14 cellular contexts compared by ENCODE assay signal in the genomic region with DNA sequence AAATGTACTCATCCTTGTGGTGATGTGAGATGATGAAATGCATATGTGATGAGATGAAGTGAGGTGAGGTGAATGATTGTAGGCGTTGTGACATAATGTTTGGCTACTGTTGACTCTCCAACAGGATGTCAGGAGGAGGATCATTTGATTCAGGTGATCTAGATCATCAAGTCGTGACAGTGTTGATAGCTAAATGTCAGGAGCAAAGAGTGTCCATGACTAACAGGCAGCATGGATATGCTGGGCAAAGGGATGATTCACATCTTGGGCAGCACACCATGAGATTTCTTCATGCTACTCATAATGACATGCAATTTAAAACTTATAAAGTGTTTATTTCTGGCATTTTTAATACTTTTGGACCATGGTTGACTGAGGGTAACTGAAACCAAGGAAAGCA. TPM values are rescaled to one million over a fixed set of nuclear protein-coding genes. Genes with fewer than 3 reads are reported as not detected.
DNase-seq lines count a peak whose midpoint lies in the region; ATAC-seq, FAIRE-seq and TF ChIP-seq lines count a peak whose summit lies in the region.
"Had no signal": no experiment of that assay in that cellular context is flagged by ENCODE, and none has a peak within 500 bp of the region (broad histone marks: within the 10 kb centered on the region; RNA-seq: fewer than 3 reads in every experiment).

No MANE protein-coding gene starts in this region.

- no peak for TF ChIP-seq CTCF in choroid plexus epithelial cell (conservative IDR thresholded peaks at IDR 0.05; ENCODE audit: low read depth, low read length)

- no peak overlapping the region for H3K4me3 Mint-ChIP-seq in naive thymus-derived CD4-positive, alpha-beta T cell

- no peak overlapping the region for H3K4me3 ChIP-seq in choroid plexus epithelial cell (ENCODE audit: low read depth, low read length)
- H3K4me3 ChIP-seq in naive thymus-derived CD4-positive, alpha-beta T cell (ENCODE audit: low read length) = no peak overlapping the region
- H3K4me3 ChIP-seq: testis had no signal

- CTCF ChIA-PET in naive thymus-derived CD4-positive, alpha-beta T cell (lab: Charles Lee) = no interaction called here

- no peak overlapping the region for H3K27ac ChIP-seq in naive thymus-derived CD4-positive, alpha-beta T cell (ENCODE audit: low read depth, low read length)
- H3K27ac ChIP-seq: testis had no signal

- peaks cover 0 to 7% (median 4%) of the 10 kb centered on the region in 5 donors for H3K36me3 Mint-ChIP-seq in naive thymus-derived CD4-positive, alpha-beta T cell

- peak; percentile 68 for FAIRE-seq in HTR-8/SVneo (lab: Jason Lieb, UNC)
- FAIRE-seq: endometrium had no signal

- no peaks in the 10 kb centered on the region for H3K27me3 ChIP-seq in naive thymus-derived CD4-positive, alpha-beta T cell (ENCODE audit: control insufficient read depth in 2 of 2, insufficient read depth in 2 of 2, low read length in 2 of 2)
- H3K27me3 ChIP-seq: testis had no signal

- ATAC-seq in HG02884 (IDR thresholded peaks at IDR 0.05; ENCODE audit: unreplicated experiment) (no peak), HG02885 (IDR thresholded peaks at IDR 0.05; ENCODE audit: poor library complexity, unreplicated experiment) (no peak)
- no peak for ATAC-seq in naive thymus-derived CD4-positive, alpha-beta T cell
- ATAC-seq: Panc1 had no signal

- POLR2A ChIA-PET in naive thymus-derived CD4-positive, alpha-beta T cell (lab: Charles Lee) = no interaction called here

- no peaks in the 10 kb centered on the region for H3K4me1 Mint-ChIP-seq in naive thymus-derived CD4-positive, alpha-beta T cell

- H3K4me1 ChIP-seq in naive thymus-derived CD4-positive, alpha-beta T cell (ENCODE audit: control insufficient read depth in 2 of 2, insufficient read depth in 2 of 2, low read length in 2 of 2) = no peaks in the 10 kb centered on the region
- H3K4me1 ChIP-seq: testis had no signal

- H3K9me3 Mint-ChIP-seq in naive thymus-derived CD4-positive, alpha-beta T cell = no peaks in the 10 kb centered on the region

- no peaks in the 10 kb centered on the region for H3K27me3 Mint-ChIP-seq in naive thymus-derived CD4-positive, alpha-beta T cell

- DNase-seq in EH (ENCODE audit: low read depth) = peak; percentile 69
- no peak for DNase-seq in HTR-8/SVneo (ENCODE audit: insufficient read length, low spot score)
- peak; percentile 43 for DNase-seq in choroid plexus epithelial cell (ENCODE audit: low read depth)
- DNase-seq in myocyte (ENCODE audit: low read depth) = peak; percentile 22
- DNase-seq in CD1c-positive myeloid dendritic cell (ENCODE audit: extremely low spot score) = no peak
- DNase-seq in naive thymus-derived CD4-positive, alpha-beta T cell = no peak
- DNase-seq: Calu3, NCI-H1092 treated with DMSO at 0.1 percent for 48 hours, NCI-H524 treated with DMSO at 0.1 percent for 48 hours, testis had no signal

- H3K9me3 ChIP-seq in naive thymus-derived CD4-positive, alpha-beta T cell (ENCODE audit: control insufficient read depth in 2 of 3, low read length in 3 of 3) = no peaks in the 10 kb centered on the region
- H3K9me3 ChIP-seq: testis had no signal

- H3K36me3 ChIP-seq in naive thymus-derived CD4-positive, alpha-beta T cell (ENCODE audit: control insufficient read depth in 2 of 3, insufficient read depth in 3 of 3, low read length in 3 of 3) = peaks cover 0 to 3% (median 0%) of the 10 kb centered on the region in 3 experiments

- intact Hi-C loops in naive thymus-derived CD4-positive, alpha-beta T cell (cut with micrococcal nuclease) = no loop called here

- H3K27ac Mint-ChIP-seq in naive thymus-derived CD4-positive, alpha-beta T cell = peak overlapping the region in 2 of 9 donors; percentile 17

RNA-seq across cellular contexts. Expression of a gene that starts 40.2 kb away (rescaled TPM):
- 69.0 and 73.7 TPM in 2 replicates for total RNA-seq in myocyte
- 38.8 TPM for polyA plus RNA-seq in myocyte (2012)
- 100 to 1,000 TPM; 115 to 158 (median 145) TPM for total RNA-seq in naive thymus-derived CD4-positive, alpha-beta T cell
- polyA plus RNA-seq in naive thymus-derived CD4-positive, alpha-beta T cell = 100 to 1,000 TPM in 1 of 2 donors, 10 to 100 TPM in 1; 83.7 to 103 TPM

Comparison
In these comparisons a context has a peak if more than half of its experiments do, and no peak if none do; other contexts are left out.
1. DNase-seq: peak in EH (single experiment), choroid plexus epithelial cell (single experiment) and myocyte (single experiment); none in HTR-8/SVneo (single experiment), CD1c-positive myeloid dendritic cell (single experiment) and naive thymus-derived CD4-positive, alpha-beta T cell (0 of 9).